In genomic region chr15:95622843-95623242, GRCh38 we compare ENCODE assay signal across 8 cellular contexts.
"Had no signal": no experiment of that assay in that cellular context is flagged by ENCODE, and none has a peak within 500 bp of the region (broad histone marks: within the 10 kb centered on the region; RNA-seq: fewer than 3 reads in every experiment).

No MANE protein-coding gene starts in this region.

- H3K9ac ChIP-seq: GM23248 had no signal

- H3K4me3 Mint-ChIP-seq: IgD-negative memory B cell had no signal

- H3K27me3 Mint-ChIP-seq: IgD-negative memory B cell had no signal

- H2AFZ ChIP-seq: GM23248 had no signal

- H3K27ac ChIP-seq: GM23248, HL-60 had no signal

- H3K9me3 ChIP-seq: HAP-1 had no signal

- H3K4me3 ChIP-seq: GM23248, HAP-1 had no signal

- H3K4me1 ChIP-seq: HAP-1 had no signal

- FAIRE-seq: HepG2 had no signal

- H3K36me3 Mint-ChIP-seq: IgD-negative memory B cell had no signal

- ATAC-seq: HCT116, HepG2 had no signal

- H3K36me3 ChIP-seq: HAP-1 had no signal

- H3K27ac Mint-ChIP-seq: IgD-negative memory B cell had no signal

- DNase-seq: GM23248, GOT3, H7 had no signal
